Comparison of ENCODE assay signal across 11 cellular contexts in genomic region chr12:32681272-32681671, GRCh38. TPM values are rescaled to one million over a fixed set of nuclear protein-coding genes. Genes with fewer than 3 reads are reported as not detected.
DNase-seq lines count a peak whose midpoint lies in the region; TF ChIP-seq lines count a peak whose summit lies in the region.
"Had no signal": no experiment of that assay in that cellular context is flagged by ENCODE, and none has a peak within 500 bp of the region (broad histone marks: within the 10 kb centered on the region; RNA-seq: fewer than 3 reads in every experiment).

No MANE protein-coding gene starts in this region.

- H3K4me1 Mint-ChIP-seq in Caco-2 (ENCODE audit: low read depth, unreplicated experiment) (peaks cover 19% of the 10 kb centered on the region), HFFc6 (ENCODE audit: low read depth) (peaks cover 37% of the 10 kb centered on the region), neural progenitor cell (peaks cover 17% of the 10 kb centered on the region)
- H3K4me1 Mint-ChIP-seq in activated naive CD8-positive, alpha-beta T cell treated with anti-CD3 and anti-CD28 coated beads for 36 hours: peaks cover 21% of the 10 kb centered on the region
- peaks cover 35% of the 10 kb centered on the region for H3K4me1 Mint-ChIP-seq in activated T-helper 1 cell treated with anti-CD3 and anti-CD28 coated beads, Interleukin-12 subunit alpha, Interleukin-12 subunit beta, Interleukin-2, Interleukin-4 antibody, amounts not matched to agents 30 ng/mL and 10 ng/mL and 1 ng/mL, durations not matched to agents 14 hours and 24 hours and 36 hours (ENCODE audit: low read depth)

- peaks cover 22% of the 10 kb centered on the region for H3K4me1 ChIP-seq in Caco-2
- peaks cover 11% of the 10 kb centered on the region for H3K4me1 ChIP-seq in neural progenitor cell
- H3K4me1 ChIP-seq in colonic mucosa: no peaks in the 10 kb centered on the region

- H3K79me2 ChIP-seq in neural progenitor cell (ENCODE audit: low read depth): peaks cover 69% of the 10 kb centered on the region

- H3K27me3 Mint-ChIP-seq in Caco-2 (ENCODE audit: insufficient read depth, unreplicated experiment): no peaks in the 10 kb centered on the region
- H3K27me3 Mint-ChIP-seq in HFFc6 (ENCODE audit: insufficient read depth): no peaks in the 10 kb centered on the region; the same call in 1 of the 2 replicates
- H3K27me3 Mint-ChIP-seq in activated naive CD8-positive, alpha-beta T cell treated with anti-CD3 and anti-CD28 coated beads for 36 hours: no peaks in the 10 kb centered on the region
- H3K27me3 Mint-ChIP-seq in neural progenitor cell (ENCODE audit: insufficient read depth, low read depth): peaks cover 4% of the 10 kb centered on the region
- no peaks in the 10 kb centered on the region for H3K27me3 Mint-ChIP-seq in activated T-helper 1 cell treated with anti-CD3 and anti-CD28 coated beads, Interleukin-12 subunit alpha, Interleukin-12 subunit beta, Interleukin-2, Interleukin-4 antibody, amounts not matched to agents 30 ng/mL and 10 ng/mL and 1 ng/mL, durations not matched to agents 14 hours and 24 hours and 36 hours (ENCODE audit: insufficient read depth)

- no peak for DNase-seq in Caco-2
- no peak for DNase-seq in HFFc6
- no peak for DNase-seq in activated naive CD8-positive, alpha-beta T cell treated with anti-CD3 and anti-CD28 coated beads for 36 hours
- DNase-seq in neural progenitor cell (ENCODE audit: low spot score): no peak
- DNase-seq in substantia nigra (lab: John Stamatoyannopoulos, UW): no peak
- DNase-seq in activated T-helper 1 cell treated with anti-CD3 and anti-CD28 coated beads, Interleukin-12 subunit alpha, Interleukin-12 subunit beta, Interleukin-2, Interleukin-4 antibody, amounts not matched to agents 30 ng/mL and 10 ng/mL and 1 ng/mL, durations not matched to agents 14 hours and 24 hours and 36 hours (ENCODE audit: low spot score): no peak
- no peak for DNase-seq in colonic mucosa
- DNase-seq: H7; NCI-H526; stimulated activated CD4-positive, alpha-beta T cell treated with anti-CD3 and anti-CD28 coated beads, Interleukin-4, amount 100 ng/mL, for 4 hours; testis had no signal

- TF ChIP-seq CTCF in Caco-2 (IDR thresholded peaks at IDR 0.05; ENCODE audit: insufficient read depth in 1 of 2, low read depth in 1 of 2, low read length in 1 of 2, severe bottlenecking in 1 of 2, unreplicated experiment in 1 of 2) (no peak), HFFc6 (IDR thresholded peaks at IDR 0.05) (no peak), neural progenitor cell (IDR thresholded peaks at IDR 0.05) (no peak), colonic mucosa (IDR thresholded peaks at IDR 0.05) (no peak)

- H3K36me3 ChIP-seq in Caco-2 (ENCODE audit: control insufficient read depth, insufficient read depth, low read length): no peaks in the 10 kb centered on the region
- no peaks in the 10 kb centered on the region for H3K36me3 ChIP-seq in neural progenitor cell
- no peaks in the 10 kb centered on the region for H3K36me3 ChIP-seq in colonic mucosa

- CTCF ChIA-PET in Caco-2 (lab: Charles Lee): no interaction called here

- H3K4me2 ChIP-seq in neural progenitor cell: peak overlapping the region; percentile 97

- H3K4me3 ChIP-seq in Caco-2 (ENCODE audit: low read depth, low read length): no peak overlapping the region
- peak overlapping the region; percentile 80 for H3K4me3 ChIP-seq in neural progenitor cell
- H3K4me3 ChIP-seq in colonic mucosa: no peak overlapping the region
- H3K4me3 ChIP-seq: testis had no signal

- H3K9me3 Mint-ChIP-seq in Caco-2 (ENCODE audit: unreplicated experiment): no peaks in the 10 kb centered on the region
- peaks cover 6% of the 10 kb centered on the region; the same call in 1 of the 2 replicates for H3K9me3 Mint-ChIP-seq in HFFc6
- H3K9me3 Mint-ChIP-seq in activated naive CD8-positive, alpha-beta T cell treated with anti-CD3 and anti-CD28 coated beads for 36 hours: no peaks in the 10 kb centered on the region
- H3K9me3 Mint-ChIP-seq in neural progenitor cell: peaks cover 8% of the 10 kb centered on the region
- no peaks in the 10 kb centered on the region for H3K9me3 Mint-ChIP-seq in activated T-helper 1 cell treated with anti-CD3 and anti-CD28 coated beads, Interleukin-12 subunit alpha, Interleukin-12 subunit beta, Interleukin-2, Interleukin-4 antibody, amounts not matched to agents 30 ng/mL and 10 ng/mL and 1 ng/mL, durations not matched to agents 14 hours and 24 hours and 36 hours

- no peak overlapping the region for H3K27ac ChIP-seq in neural progenitor cell
- H3K27ac ChIP-seq in substantia nigra (ENCODE audit: low read depth, low read length, poor library complexity, severe bottlenecking): no peak overlapping the region
- H3K27ac ChIP-seq in colonic mucosa: no peak overlapping the region

- POLR2A ChIA-PET in Caco-2 (lab: Charles Lee): no interaction called here

- H3K4me3 Mint-ChIP-seq in Caco-2 (ENCODE audit: unreplicated experiment) (peak overlapping the region; percentile 97), HFFc6 (peak overlapping the region; percentile 96), neural progenitor cell (peak overlapping the region; percentile 35)
- peak overlapping the region; percentile 4 for H3K4me3 Mint-ChIP-seq in activated naive CD8-positive, alpha-beta T cell treated with anti-CD3 and anti-CD28 coated beads for 36 hours
- no peak overlapping the region for H3K4me3 Mint-ChIP-seq in activated T-helper 1 cell treated with anti-CD3 and anti-CD28 coated beads, Interleukin-12 subunit alpha, Interleukin-12 subunit beta, Interleukin-2, Interleukin-4 antibody, amounts not matched to agents 30 ng/mL and 10 ng/mL and 1 ng/mL, durations not matched to agents 14 hours and 24 hours and 36 hours

- H3K9ac ChIP-seq in neural progenitor cell: no peak overlapping the region
- H3K9ac ChIP-seq in colonic mucosa (ENCODE audit: low read depth in 2 of 2, low read length in 2 of 2): peak overlapping the region in 1 of 2 donors; percentile 26

- no peak overlapping the region for H2AFZ ChIP-seq in neural progenitor cell (replicated peaks)

- H3K27ac Mint-ChIP-seq in Caco-2 (ENCODE audit: unreplicated experiment) (no peak overlapping the region), HFFc6 (peak overlapping the region; percentile 89), neural progenitor cell (no peak overlapping the region)
- no peak overlapping the region for H3K27ac Mint-ChIP-seq in activated naive CD8-positive, alpha-beta T cell treated with anti-CD3 and anti-CD28 coated beads for 36 hours
- no peak overlapping the region for H3K27ac Mint-ChIP-seq in activated T-helper 1 cell treated with anti-CD3 and anti-CD28 coated beads, Interleukin-12 subunit alpha, Interleukin-12 subunit beta, Interleukin-2, Interleukin-4 antibody, amounts not matched to agents 30 ng/mL and 10 ng/mL and 1 ng/mL, durations not matched to agents 14 hours and 24 hours and 36 hours

- H3K27me3 ChIP-seq in Caco-2 (replicated peaks; ENCODE audit: control insufficient read depth, insufficient read depth, low read length): no peaks in the 10 kb centered on the region
- no peaks in the 10 kb centered on the region for H3K27me3 ChIP-seq in neural progenitor cell
- H3K27me3 ChIP-seq in colonic mucosa: no peaks in the 10 kb centered on the region
- H3K27me3 ChIP-seq: testis had no signal

- H3K36me3 Mint-ChIP-seq in Caco-2 (ENCODE audit: insufficient read depth, unreplicated experiment) (peaks cover 58% of the 10 kb centered on the region), HFFc6 (ENCODE audit: low read depth) (peaks cover 2% of the 10 kb centered on the region; the same call in 1 of the 2 replicates), neural progenitor cell (peaks cover 15% of the 10 kb centered on the region)
- peaks cover 12% of the 10 kb centered on the region for H3K36me3 Mint-ChIP-seq in activated naive CD8-positive, alpha-beta T cell treated with anti-CD3 and anti-CD28 coated beads for 36 hours
- H3K36me3 Mint-ChIP-seq in activated T-helper 1 cell treated with anti-CD3 and anti-CD28 coated beads, Interleukin-12 subunit alpha, Interleukin-12 subunit beta, Interleukin-2, Interleukin-4 antibody, amounts not matched to agents 30 ng/mL and 10 ng/mL and 1 ng/mL, durations not matched to agents 14 hours and 24 hours and 36 hours (ENCODE audit: low read depth): peaks cover 11% of the 10 kb centered on the region

- peaks cover 21% of the 10 kb centered on the region for H3F3A ChIP-seq in neural progenitor cell (ENCODE audit: low read depth)

- intact Hi-C loops in Caco-2 (cut with micrococcal nuclease; ENCODE audit: unreplicated experiment): no loop called here
- intact Hi-C loops in activated T-helper 1 cell treated with anti-CD3 and anti-CD28 coated beads, Interleukin-12 subunit alpha, Interleukin-12 subunit beta, Interleukin-2, Interleukin-4 antibody, amounts not matched to agents 30 ng/mL and 10 ng/mL and 1 ng/mL, durations not matched to agents 14 hours and 24 hours and 36 hours (cut with micrococcal nuclease): no loop called here
- intact Hi-C loops in colonic mucosa (cut with DNase I): no loop called here

- no TSS peak for BruUV-seq in Caco-2 (replicated peaks; lab: Mats Ljungman, UMichigan)

- peaks cover 11% of the 10 kb centered on the region for H4K20me1 ChIP-seq in neural progenitor cell (ENCODE audit: low read depth)

- H3K9me3 ChIP-seq in Caco-2: no peaks in the 10 kb centered on the region
- H3K9me3 ChIP-seq in neural progenitor cell (ENCODE audit: low read depth): no peaks in the 10 kb centered on the region
- no peaks in the 10 kb centered on the region for H3K9me3 ChIP-seq in colonic mucosa
- H3K9me3 ChIP-seq: testis had no signal

RNA-seq across cellular contexts. Expression of gene DNM1L, which starts 2.2 kb away (rescaled TPM):
- total RNA-seq in Caco-2 (2022) (136 and 137 TPM in 2 replicates), neural progenitor cell (ENCODE audit: low replicate concordance) (109 and 133 TPM in 2 replicates), colonic mucosa (10 to 100 TPM; 45.0 to 55.6 TPM)
- 10 to 100 TPM; 53.3 to 62.2 (median 61.6) TPM for total RNA-seq in HFFc6 (2021; fragmentation: NEBNext Ultra II Directional; extraction: Animal tissue kit (Norgen Biotek cat#: 25700))
- total RNA-seq in activated naive CD8-positive, alpha-beta T cell treated with anti-CD3 and anti-CD28 coated beads for 36 hours: 10 to 100 TPM; 60.4 to 66.1 TPM
- total RNA-seq in activated T-helper 1 cell treated with anti-CD3 and anti-CD28 coated beads, Interleukin-12 subunit alpha, Interleukin-12 subunit beta, Interleukin-2, Interleukin-4 antibody, amounts not matched to agents 30 ng/mL and 10 ng/mL and 1 ng/mL, durations not matched to agents 14 hours and 24 hours and 36 hours: 87.0 and 91.9 TPM in 2 replicates
